In the genomic region with DNA sequence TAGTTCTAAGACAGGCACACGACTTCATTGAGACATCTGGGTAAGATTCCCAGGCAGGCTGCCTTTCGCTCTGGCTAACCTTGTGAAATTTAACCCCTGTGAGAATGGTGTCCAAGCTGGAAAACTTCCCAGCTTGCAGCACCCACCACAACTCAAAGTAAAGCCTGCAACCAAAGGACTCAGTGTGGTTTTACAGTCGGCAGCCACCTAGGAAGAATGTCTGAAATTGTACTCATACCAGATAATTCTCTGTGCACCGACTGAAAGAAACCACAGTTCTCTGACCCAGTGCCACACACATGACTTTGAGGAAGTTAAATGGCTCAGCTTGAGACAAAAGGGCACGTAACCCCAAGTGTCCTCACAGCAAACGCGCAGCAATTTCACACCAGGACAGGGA, we compare ENCODE assay signal across 1 cellular context.
TF ChIP-seq lines count a peak whose summit lies in the region.

No MANE protein-coding gene starts in this region.

TF ChIP-seq in GM23338, 12 proteins besides CTCF, POLR2A, EP300 and RAD21 (continued from another document):
- TF ChIP-seq, protein P1, sequence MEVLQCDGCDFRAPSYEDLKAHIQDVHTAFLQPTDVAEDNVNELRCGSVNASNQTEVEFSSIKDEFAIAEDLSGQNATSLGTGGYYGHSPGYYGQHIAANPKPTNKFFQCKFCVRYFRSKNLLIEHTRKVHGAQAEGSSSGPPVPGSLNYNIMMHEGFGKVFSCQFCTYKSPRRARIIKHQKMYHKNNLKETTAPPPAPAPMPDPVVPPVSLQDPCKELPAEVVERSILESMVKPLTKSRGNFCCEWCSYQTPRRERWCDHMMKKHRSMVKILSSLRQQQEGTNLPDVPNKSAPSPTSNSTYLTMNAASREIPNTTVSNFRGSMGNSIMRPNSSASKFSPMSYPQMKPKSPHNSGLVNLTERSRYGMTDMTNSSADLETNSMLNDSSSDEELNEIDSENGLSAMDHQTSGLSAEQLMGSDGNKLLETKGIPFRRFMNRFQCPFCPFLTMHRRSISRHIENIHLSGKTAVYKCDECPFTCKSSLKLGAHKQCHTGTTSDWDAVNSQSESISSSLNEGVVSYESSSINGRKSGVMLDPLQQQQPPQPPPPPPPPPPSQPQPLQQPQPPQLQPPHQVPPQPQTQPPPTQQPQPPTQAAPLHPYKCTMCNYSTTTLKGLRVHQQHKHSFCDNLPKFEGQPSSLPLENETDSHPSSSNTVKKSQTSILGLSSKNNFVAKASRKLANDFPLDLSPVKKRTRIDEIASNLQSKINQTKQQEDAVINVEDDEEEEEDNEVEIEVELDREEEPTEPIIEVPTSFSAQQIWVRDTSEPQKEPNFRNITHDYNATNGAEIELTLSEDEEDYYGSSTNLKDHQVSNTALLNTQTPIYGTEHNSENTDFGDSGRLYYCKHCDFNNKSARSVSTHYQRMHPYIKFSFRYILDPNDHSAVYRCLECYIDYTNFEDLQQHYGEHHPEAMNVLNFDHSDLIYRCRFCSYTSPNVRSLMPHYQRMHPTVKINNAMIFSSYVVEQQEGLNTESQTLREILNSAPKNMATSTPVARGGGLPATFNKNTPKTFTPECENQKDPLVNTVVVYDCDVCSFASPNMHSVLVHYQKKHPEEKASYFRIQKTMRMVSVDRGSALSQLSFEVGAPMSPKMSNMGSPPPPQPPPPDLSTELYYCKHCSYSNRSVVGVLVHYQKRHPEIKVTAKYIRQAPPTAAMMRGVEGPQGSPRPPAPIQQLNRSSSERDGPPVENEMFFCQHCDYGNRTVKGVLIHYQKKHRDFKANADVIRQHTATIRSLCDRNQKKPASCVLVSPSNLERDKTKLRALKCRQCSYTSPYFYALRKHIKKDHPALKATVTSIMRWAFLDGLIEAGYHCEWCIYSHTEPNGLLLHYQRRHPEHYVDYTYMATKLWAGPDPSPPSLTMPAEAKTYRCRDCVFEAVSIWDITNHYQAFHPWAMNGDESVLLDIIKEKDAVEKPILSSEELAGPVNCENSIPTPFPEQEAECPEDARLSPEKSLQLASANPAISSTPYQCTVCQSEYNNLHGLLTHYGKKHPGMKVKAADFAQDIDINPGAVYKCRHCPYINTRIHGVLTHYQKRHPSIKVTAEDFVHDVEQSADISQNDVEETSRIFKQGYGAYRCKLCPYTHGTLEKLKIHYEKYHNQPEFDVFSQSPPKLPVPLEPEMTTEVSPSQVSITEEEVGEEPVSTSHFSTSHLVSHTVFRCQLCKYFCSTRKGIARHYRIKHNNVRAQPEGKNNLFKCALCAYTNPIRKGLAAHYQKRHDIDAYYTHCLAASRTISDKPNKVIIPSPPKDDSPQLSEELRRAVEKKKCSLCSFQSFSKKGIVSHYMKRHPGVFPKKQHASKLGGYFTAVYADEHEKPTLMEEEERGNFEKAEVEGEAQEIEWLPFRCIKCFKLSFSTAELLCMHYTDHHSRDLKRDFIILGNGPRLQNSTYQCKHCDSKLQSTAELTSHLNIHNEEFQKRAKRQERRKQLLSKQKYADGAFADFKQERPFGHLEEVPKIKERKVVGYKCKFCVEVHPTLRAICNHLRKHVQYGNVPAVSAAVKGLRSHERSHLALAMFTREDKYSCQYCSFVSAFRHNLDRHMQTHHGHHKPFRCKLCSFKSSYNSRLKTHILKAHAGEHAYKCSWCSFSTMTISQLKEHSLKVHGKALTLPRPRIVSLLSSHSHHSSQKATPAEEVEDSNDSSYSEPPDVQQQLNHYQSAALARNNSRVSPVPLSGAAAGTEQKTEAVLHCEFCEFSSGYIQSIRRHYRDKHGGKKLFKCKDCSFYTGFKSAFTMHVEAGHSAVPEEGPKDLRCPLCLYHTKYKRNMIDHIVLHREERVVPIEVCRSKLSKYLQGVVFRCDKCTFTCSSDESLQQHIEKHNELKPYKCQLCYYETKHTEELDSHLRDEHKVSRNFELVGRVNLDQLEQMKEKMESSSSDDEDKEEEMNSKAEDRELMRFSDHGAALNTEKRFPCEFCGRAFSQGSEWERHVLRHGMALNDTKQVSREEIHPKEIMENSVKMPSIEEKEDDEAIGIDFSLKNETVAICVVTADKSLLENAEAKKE (CRISPR knock-in tag; IDR thresholded peaks at IDR 0.05), result no peak
- TF ChIP-seq NANOG (IDR thresholded peaks at IDR 0.05; ENCODE audit: borderline replicate concordance) (no peak), ZNF114 (CRISPR knock-in tag; IDR thresholded peaks at IDR 0.05) (no peak)
